In genomic region chr2:226057365-226057764, GRCh38 we compare ENCODE assay signal across 18 cellular contexts.
DNase-seq lines count a peak whose midpoint lies in the region; ATAC-seq and TF ChIP-seq lines count a peak whose summit lies in the region.
"Had no signal": no experiment of that assay in that cellular context is flagged by ENCODE, and none has a peak within 500 bp of the region (broad histone marks: within the 10 kb centered on the region; RNA-seq: fewer than 3 reads in every experiment).

No MANE protein-coding gene starts in this region.

- peaks cover 0 to 10% of the 10 kb centered on the region in 2 experiments for H3K4me1 ChIP-seq in neutrophil (ENCODE audit: control insufficient read depth in 1 of 2, insufficient read depth in 1 of 2, low read depth in 1 of 2, low read length in 1 of 2)
- H3K4me1 ChIP-seq: BE2C had no signal

- H3K36me3 ChIP-seq in neutrophil = no peaks in the 10 kb centered on the region
- H3K36me3 ChIP-seq: BE2C had no signal

- no peaks in the 10 kb centered on the region for H3K27me3 ChIP-seq in neutrophil
- H3K27me3 ChIP-seq: BE2C had no signal

- H3K4me3 ChIP-seq in NB4 (ENCODE audit: low read depth, low read length) (no peak overlapping the region), neutrophil (ENCODE audit: low read depth in 1 of 2, low read length in 1 of 2) (no peak overlapping the region)
- H3K4me3 ChIP-seq: GM23248 had no signal

- H3K27ac ChIP-seq in neutrophil = peak overlapping the region; percentile 34
- H3K27ac ChIP-seq: GM23248 had no signal

- TF ChIP-seq POLR2A in NB4 (IDR thresholded peaks at IDR 0.05; ENCODE audit: extremely low read depth, insufficient read length) = no peak

- TF ChIP-seq CTCF in NB4 (IDR thresholded peaks at IDR 0.05; ENCODE audit: low read depth, low read length) = no peak
- no peak for TF ChIP-seq CTCF in neutrophil (IDR thresholded peaks at IDR 0.05)

- peak; percentile 31 for DNase-seq in NB4 (ENCODE audit: low read depth)
- DNase-seq in OCI-M1 (lab: John Stamatoyannopoulos, UW) = peak; percentile 49
- peak; percentile 8 for DNase-seq in iPS-NIHi11 (ENCODE audit: low spot score)
- DNase-seq in COLO668 (lab: John Stamatoyannopoulos, UW; ENCODE audit: unreplicated experiment) = no peak
- no peak for DNase-seq in EL
- DNase-seq: ACHN; BE2C; C1 segment of cervical spinal cord; CD4-positive, CD25-positive, alpha-beta regulatory T cell; CD8-positive, alpha-beta memory T cell; GDM1; GM23248; HCEC 1CT; HFFc6 had no signal

- no peak for ATAC-seq in HG03135 (IDR thresholded peaks at IDR 0.05; ENCODE audit: unreplicated experiment)
- ATAC-seq: HepG2 had no signal

- no peaks in the 10 kb centered on the region for H3K9me3 ChIP-seq in neutrophil
- H3K9me3 ChIP-seq: BE2C, Caco-2 had no signal

Comparison
In these comparisons a context has a peak if more than half of its experiments do, and no peak if none do; other contexts are left out.
1. DNase-seq: peak in NB4 (single experiment), OCI-M1 (single experiment) and iPS-NIHi11 (single experiment); none in COLO668 (single experiment) and EL (single experiment).